ENCODE assay signal across 8 cellular contexts in genomic region chr15:40471778-40472130, GRCh38. TPM values are rescaled to one million over a fixed set of nuclear protein-coding genes. Genes with fewer than 3 reads are reported as not detected.
DNase-seq lines count a peak whose midpoint lies in the region; ATAC-seq, FAIRE-seq and TF ChIP-seq lines count a peak whose summit lies in the region.

No MANE protein-coding gene starts in this region.

- peaks cover 0 to 29% (median 7%) of the 10 kb centered on the region in 11 experiments; a peak in 9 of 22 replicates for H4K20me1 ChIP-seq in BLaER1 treated with 17β-estradiol and CSF1 and Interleukin-3, amounts not matched to agents 10 nM and 100 nM

- no peaks in the 10 kb centered on the region for H3K9me3 ChIP-seq in BLaER1 treated with 17β-estradiol and CSF1 and Interleukin-3, amounts not matched to agents 10 nM and 100 nM (replicated peaks in 1 of 11)
- no peaks in the 10 kb centered on the region for H3K9me3 ChIP-seq in NT2/D1 (ENCODE audit: insufficient read depth, low read length)
- no peaks in the 10 kb centered on the region for H3K9me3 ChIP-seq in thyroid gland

- peak; percentile 0 for TF ChIP-seq CTCF in bronchial epithelial cell (IDR thresholded peaks at IDR 0.05; ENCODE audit: insufficient read depth, low read length, severe bottlenecking)
- TF ChIP-seq CTCF in thyroid gland (IDR thresholded peaks at IDR 0.05): no peak

- ATAC-seq in GM21423 (IDR thresholded peaks at IDR 0.05; ENCODE audit: unreplicated experiment) (peak; percentile 12), left lobe of liver (peak; percentile 3)

- peak overlapping the region; percentile 74 to 83 (median 75) for H3K4me3 ChIP-seq in BLaER1 treated with 17β-estradiol and CSF1 and Interleukin-3, amounts not matched to agents 10 nM and 100 nM
- H3K4me3 ChIP-seq in NT2/D1 (ENCODE audit: insufficient read length, low read depth): peak overlapping the region; percentile 67
- H3K4me3 ChIP-seq in bronchial epithelial cell (ENCODE audit: low read depth, low read length): peak overlapping the region; percentile 57
- H3K4me3 ChIP-seq in thyroid gland (replicated peaks in 1 of 3): peak overlapping the region; percentile 7 to 93 (median 75)

- H3K36me3 ChIP-seq in BLaER1 treated with 17β-estradiol and CSF1 and Interleukin-3, amounts not matched to agents 10 nM and 100 nM: peaks cover 0 to 24% (median 19%) of the 10 kb centered on the region in 11 experiments; a peak in 20 of 22 replicates
- peaks cover 25% of the 10 kb centered on the region for H3K36me3 ChIP-seq in NT2/D1 (ENCODE audit: insufficient read depth, insufficient read length, low read length)
- no peaks in the 10 kb centered on the region for H3K36me3 ChIP-seq in bronchial epithelial cell (ENCODE audit: control insufficient read depth, insufficient read depth, low read length)
- H3K36me3 ChIP-seq in thyroid gland: peaks cover 2 to 3% of the 10 kb centered on the region in 2 donors

- peak overlapping the region; percentile 53 to 89 (median 84); a peak in 20 of 22 replicates for H3K27ac ChIP-seq in BLaER1 treated with 17β-estradiol and CSF1 and Interleukin-3, amounts not matched to agents 10 nM and 100 nM
- H3K27ac ChIP-seq in thyroid gland: peak overlapping the region; percentile 73 to 94 (median 74)

- WGBS in thyroid gland, 2 donors: 4 to 20% methylated on average over 1 to 17 of the region's 18 CpGs

- DNase-seq in NT2/D1 (ENCODE audit: low read depth, low spot score) (peak; percentile 16), bronchial epithelial cell (ENCODE audit: low read depth) (no peak), left lobe of liver (ENCODE audit: low spot score) (no peak), thyroid gland (peak; percentile 85 to 92), NCI-H510A treated with DMSO at 0.1 percent for 48 hours (lab: John Stamatoyannopoulos, UW) (no peak), HK-2 (ENCODE audit: unreplicated experiment) (no peak)

- no peak for FAIRE-seq in bronchial epithelial cell (lab: Jason Lieb, UNC)

- H3K9ac ChIP-seq in BLaER1 treated with 17β-estradiol and CSF1 and Interleukin-3, amounts not matched to agents 10 nM and 100 nM: peak overlapping the region; percentile 80 to 92 (median 85)
- H3K9ac ChIP-seq in NT2/D1 (ENCODE audit: insufficient read length, low read depth): peak overlapping the region; percentile 87

- intact Hi-C loops in thyroid gland (cut with DNase I): no loop called here

- TF ChIP-seq POLR2A in thyroid gland (IDR thresholded peaks at IDR 0.05): peak in 1 of 2 donors; percentile 52

- H3K4me2 ChIP-seq in BLaER1 treated with 17β-estradiol and CSF1 and Interleukin-3, amounts not matched to agents 10 nM and 100 nM: peak overlapping the region; percentile 93 to 100 (median 99)

- H3K27me3 ChIP-seq in BLaER1 treated with 17β-estradiol and CSF1 and Interleukin-3, amounts not matched to agents 10 nM and 100 nM: no peaks in the 10 kb centered on the region
- H3K27me3 ChIP-seq in NT2/D1 (ENCODE audit: insufficient read depth, insufficient read length): no peaks in the 10 kb centered on the region
- no peaks in the 10 kb centered on the region for H3K27me3 ChIP-seq in bronchial epithelial cell (ENCODE audit: control insufficient read depth, insufficient read depth, low read length)
- no peaks in the 10 kb centered on the region for H3K27me3 ChIP-seq in thyroid gland

- peaks cover 31 to 72% (median 62%) of the 10 kb centered on the region in 10 experiments for H3K4me1 ChIP-seq in BLaER1 treated with 17β-estradiol and CSF1 and Interleukin-3, amounts not matched to agents 10 nM and 100 nM
- peaks cover 13% of the 10 kb centered on the region for H3K4me1 ChIP-seq in NT2/D1 (ENCODE audit: insufficient read depth, insufficient read length)
- H3K4me1 ChIP-seq in thyroid gland: peaks cover 17 to 21% of the 10 kb centered on the region in 2 donors

RNA-seq across cellular contexts. Expression of gene CHST14, which starts 1.0 kb away (rescaled TPM):
- 1.0 and 1.1 TPM in 2 replicates for total RNA-seq in bronchial epithelial cell
- 5.3 TPM for total RNA-seq in left lobe of liver
- 10 to 100 TPM; 15.7 to 22.6 (median 20.1) TPM for total RNA-seq in thyroid gland

RNA-seq across cellular contexts. Expression of gene BAHD1, which starts 31.0 kb away (rescaled TPM):
- 4.2 and 6.3 TPM in 2 replicates for total RNA-seq in bronchial epithelial cell
- total RNA-seq in left lobe of liver: 12.8 TPM
- total RNA-seq in thyroid gland: 10 to 100 TPM; 20.0 to 50.4 (median 35.1) TPM

Comparison
In these comparisons a context has a peak if more than half of its experiments do, and no peak if none do; other contexts are left out.
1. DNase-seq: peak in NT2/D1 (single experiment) and thyroid gland (2 of 2); none in bronchial epithelial cell (single experiment), left lobe of liver (single experiment), NCI-H510A treated with DMSO at 0.1 percent for 48 hours (single experiment) and HK-2 (single experiment).
2. Peak in every context shown above with its lines, with median percentiles within 50 percentile points of each other: H3K4me3 ChIP-seq.